In the genomic region with DNA sequence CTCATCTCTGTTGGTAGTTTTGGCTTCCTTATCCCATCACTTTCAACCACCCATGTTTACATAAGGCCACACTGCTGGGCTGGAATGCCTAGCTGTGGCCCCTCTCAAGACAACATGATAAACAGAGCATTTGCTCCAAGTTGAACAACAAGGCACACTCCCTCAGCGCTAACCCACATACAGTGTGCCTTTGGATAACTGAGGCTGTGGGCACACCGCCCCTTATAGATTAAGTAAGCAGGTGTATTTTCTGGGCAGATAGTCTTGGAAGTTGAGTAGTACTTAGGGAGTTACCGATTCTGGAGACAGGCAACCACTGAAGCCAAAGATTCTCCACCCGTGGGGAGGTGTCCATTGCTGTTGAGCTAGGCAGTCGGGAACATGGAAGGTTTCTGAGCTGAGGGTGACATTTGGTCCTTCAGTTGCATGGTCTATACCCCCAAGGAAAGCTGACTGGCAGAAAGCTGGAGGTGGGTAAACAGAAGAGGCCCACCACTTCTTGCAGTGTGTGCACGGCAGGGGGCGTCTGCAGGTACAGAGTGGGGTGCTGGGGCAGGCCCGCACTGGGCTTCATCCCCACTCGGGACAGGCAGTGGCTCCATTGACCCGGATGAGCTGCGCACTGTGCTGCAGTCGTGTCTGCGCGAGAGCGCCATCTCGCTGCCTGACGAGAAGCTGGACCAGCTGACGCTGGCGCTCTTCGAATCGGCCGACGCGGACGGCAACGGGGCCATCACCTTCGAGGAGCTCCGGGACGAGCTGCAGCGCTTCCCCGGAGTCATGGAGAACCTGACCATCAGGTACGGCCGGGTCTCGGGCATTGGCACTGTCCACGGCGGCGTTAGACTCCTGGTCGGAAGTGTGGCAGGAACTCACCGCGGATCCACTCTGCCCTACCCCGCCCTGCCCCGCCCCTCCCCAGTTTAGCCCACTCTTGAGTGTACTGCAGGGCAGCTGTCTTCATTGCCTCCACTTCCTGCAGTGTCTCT, we compare ENCODE assay signal across 8 cellular contexts. TPM values are rescaled to one million over a fixed set of nuclear protein-coding genes. Genes with fewer than 3 reads are reported as not detected.
A peak's percentile ranks its signal among the peaks of the same experiment; 100 is the strongest.
DNase-seq lines count a peak whose midpoint lies in the region; ATAC-seq and TF ChIP-seq lines count a peak whose summit lies in the region.

No MANE protein-coding gene starts in this region.

- H3F3A ChIP-seq in neural progenitor cell (ENCODE audit: low read depth) = peaks cover 2% of the 10 kb centered on the region

- H3K9me3 ChIP-seq in neural progenitor cell (ENCODE audit: low read depth) = no peaks in the 10 kb centered on the region

- no peak for ATAC-seq in GM21515 (IDR thresholded peaks at IDR 0.05; ENCODE audit: unreplicated experiment)

- H3K4me1 Mint-ChIP-seq in Calu3 (ENCODE audit: low read depth, unreplicated experiment) (peaks cover 20% of the 10 kb centered on the region), neural progenitor cell (peaks cover 13% of the 10 kb centered on the region)

- H3K36me3 ChIP-seq in neural progenitor cell = no peaks in the 10 kb centered on the region

- TF ChIP-seq CTCF in Calu3 (IDR thresholded peaks at IDR 0.05; ENCODE audit: unreplicated experiment) (peak; percentile 67), fibroblast of villous mesenchyme (IDR thresholded peaks at IDR 0.05; ENCODE audit: insufficient read depth, low read depth, low read length) (peak; percentile 64), neural progenitor cell (IDR thresholded peaks at IDR 0.05) (peak; percentile 68)

- H3K4me3 ChIP-seq in fibroblast of villous mesenchyme (ENCODE audit: low read depth, low read length) (peak overlapping the region; percentile 55), neural progenitor cell (peak overlapping the region; percentile 38)

- H3K27ac ChIP-seq in neural progenitor cell = no peak overlapping the region

- CTCF ChIA-PET in Calu3 (lab: Charles Lee) = interaction anchor here (0.6 to 1.3 kb wide), 15 partner anchors 9 to 915 kb away, joined by 3 to 9 read pairs (median 4); a partner anchor contains a TSS

- H3K4me3 Mint-ChIP-seq in Calu3 (ENCODE audit: low read depth, unreplicated experiment) (peak overlapping the region; percentile 63), neural progenitor cell (peak overlapping the region; percentile 77)

- H3K9me3 Mint-ChIP-seq in Calu3 (ENCODE audit: low read depth, unreplicated experiment) (no peaks in the 10 kb centered on the region), neural progenitor cell (no peaks in the 10 kb centered on the region)

- peak overlapping the region; percentile 57 for H2AFZ ChIP-seq in neural progenitor cell (replicated peaks)

- H3K27ac Mint-ChIP-seq in Calu3 (ENCODE audit: unreplicated experiment) = no peak overlapping the region
- H3K27ac Mint-ChIP-seq in neural progenitor cell = no peak overlapping the region

- H3K36me3 Mint-ChIP-seq in Calu3 (ENCODE audit: insufficient read depth, unreplicated experiment) (no peaks in the 10 kb centered on the region), neural progenitor cell (no peaks in the 10 kb centered on the region)

- H4K20me1 ChIP-seq in neural progenitor cell (ENCODE audit: low read depth) = no peaks in the 10 kb centered on the region

- H3K27me3 ChIP-seq in neural progenitor cell = peaks cover 13% of the 10 kb centered on the region

- no TSS peak for BruUV-seq in Calu3 (replicated peaks; lab: Mats Ljungman, UMichigan)

- no peak overlapping the region for H3K9ac ChIP-seq in neural progenitor cell

- DNase-seq in Calu3 (peak; percentile 66), M059J (ENCODE audit: low read depth) (peak; percentile 60), activated T-cell treated with anti-CD3 and anti-CD28 coated beads for 48 hours (ENCODE audit: low read depth) (peak; percentile 27), fibroblast of villous mesenchyme (ENCODE audit: low read depth) (peak; percentile 55), neural progenitor cell (ENCODE audit: low spot score) (peak; percentile 82), NAMALWA (ENCODE audit: low spot score) (no peak), NCI-H1436 (lab: John Stamatoyannopoulos, UW) (no peak)

- no peaks in the 10 kb centered on the region for H3K4me1 ChIP-seq in neural progenitor cell

- H3K27me3 Mint-ChIP-seq in Calu3 (ENCODE audit: unreplicated experiment) = peaks cover 13% of the 10 kb centered on the region
- peaks cover 7% of the 10 kb centered on the region for H3K27me3 Mint-ChIP-seq in neural progenitor cell (ENCODE audit: insufficient read depth, low read depth)

- H3K79me2 ChIP-seq in neural progenitor cell (ENCODE audit: low read depth) = no peaks in the 10 kb centered on the region

- H3K4me2 ChIP-seq in neural progenitor cell = peak overlapping the region; percentile 64

- intact Hi-C loops in Calu3 (cut with micrococcal nuclease; ENCODE audit: unreplicated experiment) = no loop called here

RNA-seq across cellular contexts. Expression of a gene that starts 16.8 kb away (rescaled TPM):
- total RNA-seq in Calu3 (2022) (0.14 and 0.20 TPM in 2 replicates), fibroblast of villous mesenchyme (0.43 and 0.64 TPM in 2 replicates), neural progenitor cell (ENCODE audit: low replicate concordance) (not detected in 2 replicates)
- total RNA-seq in M059J (2014; rRNA removed; shearing (Covaris generic)) = 0.34 and 1.1 TPM in 2 replicates

Comparison
In these comparisons a context has a peak if more than half of its experiments do, and no peak if none do; other contexts are left out.
1. DNase-seq: peak in Calu3 (single experiment), M059J (single experiment), activated T-cell treated with anti-CD3 and anti-CD28 coated beads for 48 hours (single experiment), fibroblast of villous mesenchyme (single experiment) and neural progenitor cell (single experiment); none in NAMALWA (single experiment) and NCI-H1436 (single experiment).
2. Peak in every context shown above with its lines, with median percentiles within 50 percentile points of each other: CTCF ChIP-seq.